ENCODE assay signal across 9 cellular contexts in genomic region chrX:107449490-107450175, GRCh38. TPM values are rescaled to one million over a fixed set of nuclear protein-coding genes. Genes with fewer than 3 reads are reported as not detected.
DNase-seq lines count a peak whose midpoint lies in the region; ATAC-seq and TF ChIP-seq lines count a peak whose summit lies in the region.
"Had no signal": no experiment of that assay in that cellular context is flagged by ENCODE, and none has a peak within 500 bp of the region (broad histone marks: within the 10 kb centered on the region; RNA-seq: fewer than 3 reads in every experiment).

Gene FRMPD3 (plus strand): TSS chrX:107449652. CDS start chrX:107526589, 76,937 bp downstream.

- peak within 1 kb of the TSS; percentile 73 for H3K4me3 Mint-ChIP-seq in progenitor cell of endocrine pancreas (ENCODE audit: low read depth)

- H3K9me3 ChIP-seq in NT2/D1 (ENCODE audit: insufficient read depth, low read length): no peaks in the 10 kb centered on the region

- no peaks in the 10 kb centered on the region for H3K36me3 Mint-ChIP-seq in progenitor cell of endocrine pancreas (ENCODE audit: insufficient read depth)

- H3K4me1 ChIP-seq in NT2/D1 (ENCODE audit: insufficient read depth, insufficient read length): peaks cover 7% of the 10 kb centered on the region

- no peak for TF ChIP-seq CTCF in progenitor cell of endocrine pancreas (IDR thresholded peaks at IDR 0.05; ENCODE audit: unreplicated experiment)

- peak within 1 kb of the TSS; percentile 61 for H3K4me3 ChIP-seq in NT2/D1 (ENCODE audit: insufficient read length, low read depth)
- H3K4me3 ChIP-seq: K562 had no signal

- DNase-seq in EL: peak; percentile 2
- no peak for DNase-seq in NT2/D1 (ENCODE audit: low read depth, low spot score)
- DNase-seq in progenitor cell of endocrine pancreas (ENCODE audit: low spot score, unreplicated experiment): no peak
- DNase-seq in activated CD8-positive, alpha-beta memory T cell treated with anti-CD3 and anti-CD28 coated beads, Interleukin-2, amount 50 U/mL, for 4 hours: no peak
- no peak for DNase-seq in SW 1271 (lab: John Stamatoyannopoulos, UW)
- no peak for DNase-seq in SK-N-DZ (ENCODE audit: low spot score)

- H3K36me3 ChIP-seq in NT2/D1 (ENCODE audit: insufficient read depth, insufficient read length, low read length): no peaks in the 10 kb centered on the region

- H3K27me3 Mint-ChIP-seq in progenitor cell of endocrine pancreas: peaks cover 44% of the 10 kb centered on the region

- H3K27me3 ChIP-seq in NT2/D1 (ENCODE audit: insufficient read depth, insufficient read length): peaks cover 31% of the 10 kb centered on the region

- peaks cover under 1% of the 10 kb centered on the region for H3K9me3 Mint-ChIP-seq in progenitor cell of endocrine pancreas (ENCODE audit: low read depth)

- peak within 1 kb of the TSS; percentile 79 for H3K27ac Mint-ChIP-seq in progenitor cell of endocrine pancreas

- peak within 1 kb of the TSS; percentile 77 for H3K9ac ChIP-seq in NT2/D1 (ENCODE audit: insufficient read length, low read depth)

- H3K4me1 Mint-ChIP-seq in progenitor cell of endocrine pancreas (ENCODE audit: low read depth): peaks cover 9% of the 10 kb centered on the region

- ATAC-seq in esophagus mucosa (peak; percentile 21), GM18519 (IDR thresholded peaks at IDR 0.05; ENCODE audit: low FRiP score, unreplicated experiment) (no peak)
- ATAC-seq: K562 had no signal

RNA-seq across cellular contexts. Expression of gene FRMPD3, which starts in this region (rescaled TPM):
- total RNA-seq in esophagus mucosa (0.04 TPM), progenitor cell of endocrine pancreas (0.53 and 0.74 TPM in 2 replicates)
- 0.01 and 0.05 TPM in 2 replicates for polyA plus RNA-seq in SK-N-DZ (2014; cell fraction: cytosol; rRNA removed)
- polyA plus RNA-seq in SK-N-DZ (2014; cell fraction: nucleus; rRNA removed): 0.24 and 0.35 TPM in 2 replicates
- total RNA-seq: K562 had no signal
- polyA plus RNA-seq: K562 had no signal

Comparison
In these comparisons a context has a peak if more than half of its experiments do, and no peak if none do; other contexts are left out.
1. Peak in ATAC-seq in esophagus mucosa; RNA of the gene not detected or under 1 TPM.